9 cellular contexts compared by ENCODE assay signal in genomic region chr5:62093981-62094380, GRCh38.
A peak's percentile ranks its signal among the peaks of the same experiment; 100 is the strongest.
DNase-seq lines count a peak whose midpoint lies in the region; ATAC-seq, FAIRE-seq and TF ChIP-seq lines count a peak whose summit lies in the region.
"Had no signal": no experiment of that assay in that cellular context is flagged by ENCODE, and none has a peak within 500 bp of the region (broad histone marks: within the 10 kb centered on the region; RNA-seq: fewer than 3 reads in every experiment).

No MANE protein-coding gene starts in this region.

- no peak for TF ChIP-seq POLR2A in GM12891 (IDR thresholded peaks at IDR 0.05; ENCODE audit: low read depth, low read length)

- ATAC-seq in upper lobe of right lung (peak; percentile 66), HG03342 (IDR thresholded peaks at IDR 0.05; ENCODE audit: unreplicated experiment) (no peak), GM18909 (IDR thresholded peaks at IDR 0.05; ENCODE audit: poor library complexity, unreplicated experiment) (no peak)

- peak; percentile 11 for DNase-seq in HuH-7 (ENCODE audit: low spot score)
- DNase-seq in SK-N-SH, result peak; percentile 64
- peak; percentile 58 for DNase-seq in iPS-NIHi11 (ENCODE audit: low spot score)
- no peak for DNase-seq in upper lobe of right lung
- DNase-seq in GM12891 (ENCODE audit: insufficient read length, low spot score), result no peak

- TF ChIP-seq CTCF in SK-N-SH (IDR thresholded peaks at IDR 0.05) (no peak), upper lobe of right lung (IDR thresholded peaks at IDR 0.05) (no peak)

- peak overlapping the region; percentile 23; the same call in 1 of the 2 replicates for H3K4me2 ChIP-seq in BLaER1
- peak overlapping the region; percentile 26; the same call in 1 of the 2 replicates for H3K4me2 ChIP-seq in SK-N-SH

- no peaks in the 10 kb centered on the region for H3K9me2 ChIP-seq in SK-N-SH

- H3K36me3 ChIP-seq in BLaER1 (no peaks in the 10 kb centered on the region), SK-N-SH (replicated peaks in 1 of 2; ENCODE audit: control insufficient read depth in 1 of 2, insufficient read depth in 2 of 2, low read length in 1 of 2) (no peaks in the 10 kb centered on the region), upper lobe of right lung (no peaks in the 10 kb centered on the region)

- H3F3A ChIP-seq in SK-N-SH (replicated peaks; ENCODE audit: insufficient read depth), result no peaks in the 10 kb centered on the region

- POLR2A ChIA-PET in SK-N-SH (lab: Yijun Ruan, JAX), result no interaction called here

- no peak overlapping the region for H3K9ac ChIP-seq in BLaER1
- no peak overlapping the region for H3K9ac ChIP-seq in SK-N-SH

- no peaks in the 10 kb centered on the region for H3K79me2 ChIP-seq in SK-N-SH (ENCODE audit: insufficient read depth)

- H3K27me3 ChIP-seq in BLaER1, result no peaks in the 10 kb centered on the region
- no peaks in the 10 kb centered on the region for H3K27me3 ChIP-seq in SK-N-SH (ENCODE audit: insufficient read depth)
- H3K27me3 ChIP-seq in upper lobe of right lung, result no peaks in the 10 kb centered on the region

- no peak for TF ChIP-seq RAD21 in SK-N-SH (IDR thresholded peaks at IDR 0.05; ENCODE audit: low read length)

- 0 out of 2 replicates have a peak overlapping the region, but pooled peaks have one; percentile 17 for H2AFZ ChIP-seq in SK-N-SH (ENCODE audit: low read depth)

- intact Hi-C loops in upper lobe of right lung (cut with DNase I), result no loop called here

- no peak overlapping the region for H3K4me3 ChIP-seq in BLaER1
- H3K4me3 ChIP-seq in SK-N-SH (ENCODE audit: low read depth in 2 of 2, low read length in 1 of 2), result peak overlapping the region; percentile 24 to 30; a peak in 3 of 4 replicates
- no peak overlapping the region for H3K4me3 ChIP-seq in upper lobe of right lung

- FAIRE-seq in GM12891 (lab: Jason Lieb, UNC), result no peak
- FAIRE-seq: bronchial epithelial cell had no signal

- TF ChIP-seq EP300 in SK-N-SH (IDR thresholded peaks at IDR 0.05; ENCODE audit: borderline replicate concordance in 1 of 2, low read depth in 1 of 2, low read length in 1 of 2), result no peak

- H3K27ac ChIP-seq in BLaER1 (no peak overlapping the region), SK-N-SH (ENCODE audit: low read depth in 2 of 2, low read length in 1 of 2) (no peak overlapping the region), upper lobe of right lung (no peak overlapping the region)

- H3K4me1 ChIP-seq in BLaER1, result peaks cover 8% of the 10 kb centered on the region; the same call in 1 of the 2 replicates
- peaks cover 5% of the 10 kb centered on the region in 2 experiments; a peak in 2 of 4 replicates for H3K4me1 ChIP-seq in SK-N-SH (ENCODE audit: control insufficient read depth in 1 of 2, insufficient read depth in 2 of 2, low read depth in 1 of 2, low read length in 1 of 2)
- no peaks in the 10 kb centered on the region for H3K4me1 ChIP-seq in upper lobe of right lung

- WGBS in SK-N-SH (ENCODE audit: low lambda C conversion rate), result 3% methylated on average over 3 of the region's 3 CpGs

- H4K20me1 ChIP-seq in BLaER1 (no peaks in the 10 kb centered on the region), SK-N-SH (ENCODE audit: insufficient read depth) (no peaks in the 10 kb centered on the region)

- H3K9me3 ChIP-seq in BLaER1, result peaks cover 4% of the 10 kb centered on the region; the same call in 1 of the 2 replicates
- H3K9me3 ChIP-seq in SK-N-SH, result no peaks in the 10 kb centered on the region
- H3K9me3 ChIP-seq in upper lobe of right lung, result no peaks in the 10 kb centered on the region

- CTCF ChIA-PET in SK-N-SH (lab: Yijun Ruan, JAX), result interaction anchor here (1.0 to 1.6 kb wide), 3 partner anchors 11 to 151 kb away, joined by 3 to 4 read pairs (median 3); no protein-coding TSS in a partner anchor

TF ChIP-seq in SK-N-SH, 30 proteins besides CTCF, POLR2A, EP300 and RAD21:
- TF ChIP-seq USF2 (IDR thresholded peaks at IDR 0.05; ENCODE audit: borderline replicate concordance, low read depth, low read length) (no peak), FOSL2 (IDR thresholded peaks at IDR 0.05; ENCODE audit: borderline replicate concordance, low read depth) (no peak), RFX5 (IDR thresholded peaks at IDR 0.05; ENCODE audit: low read length) (no peak), MXI1 (IDR thresholded peaks at IDR 0.05; ENCODE audit: low read depth, low read length) (peak; percentile 73), FOXJ3 (CRISPR knock-in tag; IDR thresholded peaks at IDR 0.05) (no peak), RCOR1 (IDR thresholded peaks at IDR 0.05; ENCODE audit: low read length) (0 out of 2 replicates have a peak, but pooled peaks have one; percentile 17), IRF3 (IDR thresholded peaks at IDR 0.05; ENCODE audit: low read depth, low read length) (no peak), SMC3 (IDR thresholded peaks at IDR 0.05; ENCODE audit: low read depth, low read length) (no peak), SIN3A (IDR thresholded peaks at IDR 0.05; ENCODE audit: borderline replicate concordance, low read depth, low read length) (no peak), PBX3 (IDR thresholded peaks at IDR 0.05) (peak; percentile 76)
TF ChIP-seq in SK-N-SH: peak in this region for 3.

TF ChIP-seq in GM12891, 5 proteins besides CTCF, POLR2A, EP300 and RAD21:
- TF ChIP-seq PAX5 (IDR thresholded peaks at IDR 0.05; ENCODE audit: insufficient read depth, low read length, severe bottlenecking) (no peak), TAF1 (IDR thresholded peaks at IDR 0.05; ENCODE audit: low read depth, low read length) (no peak), POU2F2 (IDR thresholded peaks at IDR 0.05; ENCODE audit: low read depth, low read length) (no peak), SPI1 (IDR thresholded peaks at IDR 0.05; ENCODE audit: low read depth, low read length) (no peak), POLR2AphosphoS5 (IDR thresholded peaks at IDR 0.05; ENCODE audit: low read depth, low read length) (no peak)

Comparison
In these comparisons a context has a peak if more than half of its experiments do, and no peak if none do; other contexts are left out.
1. H3K4me3 ChIP-seq: peak in SK-N-SH (2 of 2); none in BLaER1 (single experiment) and upper lobe of right lung (single experiment).
2. DNase-seq: peak in HuH-7 (single experiment), SK-N-SH (single experiment) and iPS-NIHi11 (single experiment); none in upper lobe of right lung (single experiment) and GM12891 (single experiment).